ENCODE assay signal across 8 cellular contexts in the genomic region with DNA sequence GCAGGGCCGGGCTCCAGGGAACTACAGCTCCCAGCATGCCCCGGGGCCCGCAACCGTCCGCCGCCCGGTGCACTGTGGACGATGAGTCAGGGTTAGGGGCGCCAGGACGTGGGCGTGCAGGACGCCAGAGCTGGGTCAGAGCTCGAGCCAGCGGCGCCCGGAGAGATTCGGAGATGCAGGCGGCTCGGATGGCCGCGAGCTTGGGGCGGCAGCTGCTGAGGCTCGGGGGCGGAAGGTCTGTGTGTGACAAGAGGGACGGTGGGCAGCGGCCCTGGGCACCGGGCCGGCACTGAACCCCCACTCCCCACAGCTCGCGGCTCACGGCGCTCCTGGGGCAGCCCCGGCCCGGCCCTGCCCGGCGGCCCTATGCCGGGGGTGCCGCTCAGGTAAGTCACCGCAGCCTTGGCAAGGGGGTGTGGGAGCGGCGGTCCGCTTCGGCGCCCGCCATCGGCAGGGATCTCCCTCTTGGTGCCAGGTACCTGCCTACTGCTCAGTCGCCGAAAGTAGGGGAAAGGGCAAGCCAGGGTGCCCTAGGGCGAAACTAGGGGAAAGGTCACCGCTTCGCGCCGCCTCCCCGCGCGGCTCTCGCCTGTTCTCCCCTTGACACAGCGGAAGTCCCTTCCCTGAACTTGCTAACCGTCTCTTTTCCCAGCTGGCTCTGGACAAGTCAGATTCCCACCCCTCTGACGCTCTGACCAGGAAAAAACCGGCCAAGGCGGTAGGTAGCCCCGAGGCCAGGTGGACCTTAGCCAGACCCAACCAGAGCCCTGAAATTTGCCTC. TPM values are rescaled to one million over a fixed set of nuclear protein-coding genes. Genes with fewer than 3 reads are reported as not detected.
DNase-seq lines count a peak whose midpoint lies in the region; ATAC-seq and TF ChIP-seq lines count a peak whose summit lies in the region.

ACADVL (plus strand) TSS at position 127 of the 781 bp plus-strand sequence; CDS start at position 174, 47 bp downstream.
DLG4 (minus strand) TSS at position 25 of the 781 bp plus-strand sequence.

- TF ChIP-seq CTCF in fibroblast of lung (conservative IDR thresholded peaks at IDR 0.05 in 1 of 2, IDR thresholded peaks at IDR 0.05 in 1 of 2; ENCODE audit: low read depth in 1 of 2, low read length in 2 of 2) = no peak

- peak within 1 kb of the TSS; percentile 86 for H3K27ac ChIP-seq in fibroblast of lung (ENCODE audit: insufficient read depth, low read length)
- peak within 1 kb of the TSS; percentile 75 for H3K27ac ChIP-seq in naive thymus-derived CD4-positive, alpha-beta T cell (ENCODE audit: low read depth, low read length)

- POLR2A ChIA-PET in naive thymus-derived CD4-positive, alpha-beta T cell (lab: Charles Lee) = interaction anchor here (0.6 to 13.7 kb wide), 10 partner anchors 8 to 1164 kb away, joined by 3 to 265 read pairs (median 6); partner anchors contain the start of genes CTDNEP1, DVL2, ELP5 and GABARAP

- H3K36me3 Mint-ChIP-seq in activated T-helper 2 cell treated with anti-CD3 and anti-CD28 coated beads, Interferon-gamma antibody, Interleukin-2, Interleukin-4, amounts not matched to agents 10 μg/mL and 5 μg/mL and 100 μg/mL, durations not matched to agents 14 hours and 24 hours and 36 hours (ENCODE audit: low read depth) = peaks cover 45% of the 10 kb centered on the region
- H3K36me3 Mint-ChIP-seq in naive thymus-derived CD4-positive, alpha-beta T cell = peaks cover 0 to 14% (median 3%) of the 10 kb centered on the region in 5 donors

- H3K9me3 Mint-ChIP-seq in activated T-helper 2 cell treated with anti-CD3 and anti-CD28 coated beads, Interferon-gamma antibody, Interleukin-2, Interleukin-4, amounts not matched to agents 10 μg/mL and 5 μg/mL and 100 μg/mL, durations not matched to agents 14 hours and 24 hours and 36 hours = no peaks in the 10 kb centered on the region
- peaks cover 0 to 2% (median 0%) of the 10 kb centered on the region in 11 donors for H3K9me3 Mint-ChIP-seq in naive thymus-derived CD4-positive, alpha-beta T cell

- peak; percentile 79 for TF ChIP-seq POLR2A in GM18951 (IDR thresholded peaks at IDR 0.05; ENCODE audit: extremely low read depth, insufficient read depth, insufficient read length)

- no peak within 1 kb of the TSS for H2AFZ ChIP-seq in fibroblast of lung (ENCODE audit: low read length)

- no peaks in the 10 kb centered on the region for H3K27me3 ChIP-seq in fibroblast of lung (ENCODE audit: control insufficient read depth, insufficient read depth, low read length)
- H3K27me3 ChIP-seq in naive thymus-derived CD4-positive, alpha-beta T cell (ENCODE audit: control insufficient read depth in 2 of 2, insufficient read depth in 2 of 2, low read length in 2 of 2) = no peaks in the 10 kb centered on the region

- H3K4me1 ChIP-seq in fibroblast of lung (ENCODE audit: control insufficient read depth, extremely low read depth, insufficient read depth, low read length) = peaks cover 16% of the 10 kb centered on the region
- peaks cover 25 to 47% of the 10 kb centered on the region in 2 donors for H3K4me1 ChIP-seq in naive thymus-derived CD4-positive, alpha-beta T cell (ENCODE audit: control insufficient read depth in 2 of 2, insufficient read depth in 2 of 2, low read length in 2 of 2)

- DNase-seq in AG08396 (ENCODE audit: low spot score) (peak; percentile 95), RPMI7951 (ENCODE audit: low read depth) (peak; percentile 87), fibroblast of lung (ENCODE audit: low read depth in 2 of 2) (peak; percentile 88 to 89)
- DNase-seq in activated T-helper 2 cell treated with anti-CD3 and anti-CD28 coated beads, Interferon-gamma antibody, Interleukin-2, Interleukin-4, amounts not matched to agents 10 μg/mL and 5 μg/mL and 100 μg/mL, durations not matched to agents 14 hours and 24 hours and 36 hours (ENCODE audit: low spot score) = peak; percentile 67
- peak; percentile 45 to 87 (median 56) for DNase-seq in naive thymus-derived CD4-positive, alpha-beta T cell
- peak in 5 of 6 experiments; percentile 43 to 65 (median 55) for DNase-seq in stimulated activated naive CD4-positive, alpha-beta T cell (lab: John Stamatoyannopoulos, UW)

- in situ Hi-C loops in GM18951 (cut with MboI; ENCODE audit: low sequenced_read_pairs, unreplicated experiment) = no loop called here

- no peaks in the 10 kb centered on the region for H3K9me3 ChIP-seq in fibroblast of lung (ENCODE audit: control insufficient read depth, insufficient read depth, low read depth, low read length)
- H3K9me3 ChIP-seq in naive thymus-derived CD4-positive, alpha-beta T cell (ENCODE audit: control insufficient read depth in 2 of 3, low read length in 3 of 3) = no peaks in the 10 kb centered on the region

- peaks cover 48% of the 10 kb centered on the region for H3K4me1 Mint-ChIP-seq in activated T-helper 2 cell treated with anti-CD3 and anti-CD28 coated beads, Interferon-gamma antibody, Interleukin-2, Interleukin-4, amounts not matched to agents 10 μg/mL and 5 μg/mL and 100 μg/mL, durations not matched to agents 14 hours and 24 hours and 36 hours (ENCODE audit: low read depth)
- peaks cover 35 to 61% (median 55%) of the 10 kb centered on the region in 7 donors for H3K4me1 Mint-ChIP-seq in naive thymus-derived CD4-positive, alpha-beta T cell

- CTCF ChIA-PET in naive thymus-derived CD4-positive, alpha-beta T cell (lab: Charles Lee) = interaction anchor here (0.5 to 3.1 kb wide), 9 partner anchors 15 to 467 kb away, joined by 3 to 22 read pairs (median 3); partner anchors contain the start of genes DVL2, GABARAP, NEURL4 and PHF23

- no peaks in the 10 kb centered on the region for H3K27me3 Mint-ChIP-seq in activated T-helper 2 cell treated with anti-CD3 and anti-CD28 coated beads, Interferon-gamma antibody, Interleukin-2, Interleukin-4, amounts not matched to agents 10 μg/mL and 5 μg/mL and 100 μg/mL, durations not matched to agents 14 hours and 24 hours and 36 hours (ENCODE audit: low read depth)
- H3K27me3 Mint-ChIP-seq in naive thymus-derived CD4-positive, alpha-beta T cell = no peaks in the 10 kb centered on the region

- intact Hi-C loops in activated T-helper 2 cell treated with anti-CD3 and anti-CD28 coated beads, Interferon-gamma antibody, Interleukin-2, Interleukin-4, amounts not matched to agents 10 μg/mL and 5 μg/mL and 100 μg/mL, durations not matched to agents 14 hours and 24 hours and 36 hours (cut with micrococcal nuclease) = loop anchor here (1.0 kb wide), 1 partner anchor 185 kb away; no protein-coding TSS in a partner anchor
- intact Hi-C loops in naive thymus-derived CD4-positive, alpha-beta T cell (cut with micrococcal nuclease) = loop anchor here (1.0 to 10.0 kb wide), 7 partner anchors 14 to 625 kb away; partner anchors contain the start of genes C17orf100 (in 1 of the 2), DVL2 (in 1 of the 2), ELP5 (in 1 of the 2) and KDM6B (in 1 of the 2)

- peak within 1 kb of the TSS; percentile 98 for H3K27ac Mint-ChIP-seq in activated T-helper 2 cell treated with anti-CD3 and anti-CD28 coated beads, Interferon-gamma antibody, Interleukin-2, Interleukin-4, amounts not matched to agents 10 μg/mL and 5 μg/mL and 100 μg/mL, durations not matched to agents 14 hours and 24 hours and 36 hours
- peak within 1 kb of the TSS; percentile 81 to 98 (median 96) for H3K27ac Mint-ChIP-seq in naive thymus-derived CD4-positive, alpha-beta T cell

- H3K4me3 Mint-ChIP-seq in activated T-helper 2 cell treated with anti-CD3 and anti-CD28 coated beads, Interferon-gamma antibody, Interleukin-2, Interleukin-4, amounts not matched to agents 10 μg/mL and 5 μg/mL and 100 μg/mL, durations not matched to agents 14 hours and 24 hours and 36 hours (ENCODE audit: low read depth) = peak within 1 kb of the TSS; percentile 99
- peak within 1 kb of the TSS; percentile 88 to 95 (median 91) for H3K4me3 Mint-ChIP-seq in naive thymus-derived CD4-positive, alpha-beta T cell

- H3K4me2 ChIP-seq in fibroblast of lung (ENCODE audit: extremely low read depth, insufficient read depth, low read length) = peak within 1 kb of the TSS; percentile 80

- peaks cover 29% of the 10 kb centered on the region for H3K79me2 ChIP-seq in fibroblast of lung (ENCODE audit: control insufficient read depth, insufficient read depth, low read length)

- H4K20me1 ChIP-seq in fibroblast of lung (ENCODE audit: control insufficient read depth, extremely low read depth, insufficient read depth, low read length) = no peaks in the 10 kb centered on the region

- H3K4me3 ChIP-seq in fibroblast of lung (replicated peaks in 1 of 4; ENCODE audit: control extremely low read depth in 1 of 4, insufficient read depth in 1 of 4, low read depth in 3 of 4, low read length in 4 of 4) = peak within 1 kb of the TSS; percentile 46 to 90 (median 71)
- H3K4me3 ChIP-seq in naive thymus-derived CD4-positive, alpha-beta T cell (ENCODE audit: low read length) = peak within 1 kb of the TSS; percentile 73

- peak within 1 kb of the TSS; percentile 75 for H3K9ac ChIP-seq in fibroblast of lung (ENCODE audit: insufficient read depth, low read length)

- peak; percentile 58 for ATAC-seq in HG03460 (IDR thresholded peaks at IDR 0.05; ENCODE audit: unreplicated experiment)
- ATAC-seq in naive thymus-derived CD4-positive, alpha-beta T cell = peak; percentile 76

- peaks cover 25% of the 10 kb centered on the region for H3K36me3 ChIP-seq in fibroblast of lung (ENCODE audit: control insufficient read depth, insufficient read depth, low read length)
- peaks cover 0 to 35% (median 4%) of the 10 kb centered on the region in 3 experiments for H3K36me3 ChIP-seq in naive thymus-derived CD4-positive, alpha-beta T cell (ENCODE audit: control insufficient read depth in 2 of 3, insufficient read depth in 3 of 3, low read length in 3 of 3)

RNA-seq across cellular contexts. Expression of gene ACADVL, which starts in this region (rescaled TPM):
- total RNA-seq in RPMI7951 (2014; rRNA removed; shearing (Covaris generic)) = 287 and 295 TPM in 2 replicates
- 492 and 503 TPM in 2 replicates for total RNA-seq in activated T-helper 2 cell treated with anti-CD3 and anti-CD28 coated beads, Interferon-gamma antibody, Interleukin-2, Interleukin-4, amounts not matched to agents 10 μg/mL and 5 μg/mL and 100 μg/mL, durations not matched to agents 14 hours and 24 hours and 36 hours
- 185 and 313 TPM in 2 replicates for total RNA-seq in fibroblast of lung
- polyA plus RNA-seq in fibroblast of lung = 129 and 143 TPM in 2 replicates
- 193 and 213 TPM in 2 replicates for polyA plus RNA-seq in fibroblast of lung (2012)
- 320 and 330 TPM in 2 replicates for polyA minus RNA-seq in fibroblast of lung (ENCODE audit: low replicate concordance)
- 100 to 1,000 TPM; 287 to 390 (median 339) TPM for total RNA-seq in naive thymus-derived CD4-positive, alpha-beta T cell
- 10 to 100 TPM; 75.3 to 88.4 TPM for polyA plus RNA-seq in naive thymus-derived CD4-positive, alpha-beta T cell

RNA-seq across cellular contexts. Expression of gene DLG4, which starts in this region (rescaled TPM):
- 6.5 and 6.6 TPM in 2 replicates for total RNA-seq in RPMI7951 (2014; rRNA removed; shearing (Covaris generic))
- 10.5 and 10.6 TPM in 2 replicates for total RNA-seq in activated T-helper 2 cell treated with anti-CD3 and anti-CD28 coated beads, Interferon-gamma antibody, Interleukin-2, Interleukin-4, amounts not matched to agents 10 μg/mL and 5 μg/mL and 100 μg/mL, durations not matched to agents 14 hours and 24 hours and 36 hours
- total RNA-seq in fibroblast of lung = 12.6 and 22.0 TPM in 2 replicates
- 11.3 and 14.2 TPM in 2 replicates for polyA plus RNA-seq in fibroblast of lung
- 12.9 and 16.0 TPM in 2 replicates for polyA plus RNA-seq in fibroblast of lung (2012)
- 25.9 and 29.9 TPM in 2 replicates for polyA minus RNA-seq in fibroblast of lung (ENCODE audit: low replicate concordance)
- total RNA-seq in naive thymus-derived CD4-positive, alpha-beta T cell = 10 to 100 TPM; 10.9 to 25.4 (median 16.5) TPM
- polyA plus RNA-seq in naive thymus-derived CD4-positive, alpha-beta T cell = under 1 TPM; 0.26 to 0.83 TPM

Comparison
In these comparisons a context has a peak if more than half of its experiments do, and no peak if none do; other contexts are left out.
1. Peak in every context shown above with its lines: DNase-seq, ATAC-seq, H3K4me3 ChIP-seq and H3K27ac ChIP-seq.